Comparison of ENCODE assay signal across 9 cellular contexts in genomic region chr19:51531349-51532315, GRCh38. TPM values are rescaled to one million over a fixed set of nuclear protein-coding genes. Genes with fewer than 3 reads are reported as not detected.
DNase-seq lines count a peak whose midpoint lies in the region; TF ChIP-seq lines count a peak whose summit lies in the region.
"Had no signal": no experiment of that assay in that cellular context is flagged by ENCODE, and none has a peak within 500 bp of the region (broad histone marks: within the 10 kb centered on the region; RNA-seq: fewer than 3 reads in every experiment).

Gene SIGLEC6, minus strand, starts transcription at chr19:51531670. Its CDS starts 22 bp downstream, at chr19:51531648.

- POLR2A ChIA-PET in OCI-LY7 (lab: Charles Lee) = interaction anchor here (0.5 kb wide), 1 partner anchor 62 kb away, joined by 3 read pairs; no protein-coding TSS in a partner anchor

- TF ChIP-seq CTCF in GM20000 (IDR thresholded peaks at IDR 0.05; ENCODE audit: extremely low read depth, missing control alignments) = no peak
- no peak for TF ChIP-seq CTCF in OCI-LY7 (conservative IDR thresholded peaks at IDR 0.05; ENCODE audit: low read length)

- CTCF ChIA-PET in OCI-LY7 (lab: Charles Lee; ENCODE audit: unreplicated experiment) = no interaction called here

- H3K9me3 ChIP-seq in OCI-LY7 (ENCODE audit: low read length) (no peaks in the 10 kb centered on the region), iPS DF 6.9 (ENCODE audit: control insufficient read depth, insufficient read depth, low read length) (no peaks in the 10 kb centered on the region)

- H3K27ac ChIP-seq in OCI-LY7 (ENCODE audit: low read depth, low read length, poor library complexity, severe bottlenecking) = no peak within 1 kb of the TSS
- H3K27ac ChIP-seq in iPS DF 6.9 (ENCODE audit: low read length) = no peak within 1 kb of the TSS
- H3K27ac ChIP-seq: SK-N-MC had no signal

- no TSS peak for BruUV-seq in OCI-LY7 (replicated peaks; lab: Mats Ljungman, UMichigan)

- intact Hi-C loops in OCI-LY7 (cut with micrococcal nuclease; ENCODE audit: unreplicated experiment) = no loop called here

- H3K36me3 ChIP-seq in OCI-LY7 (ENCODE audit: insufficient read depth, low read length) = no peaks in the 10 kb centered on the region
- H3K36me3 ChIP-seq in iPS DF 6.9 (ENCODE audit: control insufficient read depth, insufficient read depth, low read length) = no peaks in the 10 kb centered on the region

- no peaks in the 10 kb centered on the region for H3K79me2 ChIP-seq in OCI-LY7 (ENCODE audit: insufficient read depth, low read depth, low read length)

- H3K4me1 ChIP-seq in OCI-LY7 (ENCODE audit: insufficient read depth, low read length, poor library complexity, severe bottlenecking) (no peaks in the 10 kb centered on the region), iPS DF 6.9 (ENCODE audit: control insufficient read depth, insufficient read depth, low read length) (peaks cover 4% of the 10 kb centered on the region; the same call in 1 of the 2 replicates)

- H4K20me1 ChIP-seq in OCI-LY7 (ENCODE audit: insufficient read depth, low read length) = no peaks in the 10 kb centered on the region

- no peaks in the 10 kb centered on the region for H3K27me3 ChIP-seq in iPS DF 6.9 (ENCODE audit: control insufficient read depth, insufficient read depth, low read length)

- no peak within 1 kb of the TSS for H2AFZ ChIP-seq in OCI-LY7 (ENCODE audit: low read length)

- DNase-seq in CD1c-positive myeloid dendritic cell (ENCODE audit: extremely low spot score) (peak; percentile 90), GM20000 (ENCODE audit: low spot score) (peak; percentile 55), OCI-LY7 (ENCODE audit: low spot score) (peak; percentile 37), iPS DF 6.9 (ENCODE audit: low read depth, low spot score) (peak; percentile 11), DMS53 (lab: John Stamatoyannopoulos, UW) (no peak), DMS153 treated with DMSO at 0.1 percent for 48 hours (lab: John Stamatoyannopoulos, UW; ENCODE audit: unreplicated experiment) (no peak), GOT3 (lab: John Stamatoyannopoulos, UW) (no peak)
- no peak for DNase-seq in activated naive CD4-positive, alpha-beta T cell treated with anti-CD3 and anti-CD28 coated beads, Interleukin-2, amount 50 U/mL, for 16 hours

- WGBS in iPS DF 6.9 (ENCODE audit: insufficient coverage, insufficient read length) = no CpG with 5 or more reads among the region's 25 CpGs

- H3K4me2 ChIP-seq in OCI-LY7 (ENCODE audit: low read length) = no peak within 1 kb of the TSS

- H3K9me2 ChIP-seq in OCI-LY7 (ENCODE audit: insufficient read depth, low read length) = no peaks in the 10 kb centered on the region

- H3K4me3 ChIP-seq in OCI-LY7 (ENCODE audit: low read depth, low read length, poor library complexity, severe bottlenecking) (no peak within 1 kb of the TSS), iPS DF 6.9 (ENCODE audit: low read length) (no peak within 1 kb of the TSS)
- H3K4me3 ChIP-seq: SK-N-MC had no signal

RNA-seq across cellular contexts. Expression of gene SIGLEC6, which starts in this region (rescaled TPM):
- total RNA-seq in OCI-LY7 (2014; rRNA removed; shearing (Covaris generic)) = not detected in 2 replicates
- total RNA-seq in OCI-LY7 (2022) = not detected in 2 replicates

Comparison
In these comparisons a context has a peak if more than half of its experiments do, and no peak if none do; other contexts are left out.
1. Peak in DNase-seq in OCI-LY7; RNA of the gene not detected or under 1 TPM.
2. DNase-seq: peak in CD1c-positive myeloid dendritic cell (single experiment), GM20000 (single experiment) and iPS DF 6.9 (single experiment); none in DMS53 (single experiment), DMS153 treated with DMSO at 0.1 percent for 48 hours (single experiment), activated naive CD4-positive, alpha-beta T cell treated with anti-CD3 and anti-CD28 coated beads, Interleukin-2, amount 50 U/mL, for 16 hours (single experiment) and GOT3 (single experiment).